Comparison of ENCODE assay signal across 24 cellular contexts in genomic region chr1:168265596-168265995, GRCh38.
"Had no signal": no experiment of that assay in that cellular context is flagged by ENCODE, and none has a peak within 500 bp of the region (broad histone marks: within the 10 kb centered on the region; RNA-seq: fewer than 3 reads in every experiment).

No MANE protein-coding gene starts in this region.

- H3K4me1 ChIP-seq: colonic mucosa had no signal

- H3K36me3 ChIP-seq: colonic mucosa, gastrocnemius medialis, gastroesophageal sphincter had no signal

- H3K4me3 ChIP-seq: colonic mucosa, coronary artery, dorsolateral prefrontal cortex, esophagus muscularis mucosa, esophagus squamous epithelium, gastrocnemius medialis, gastroesophageal sphincter, heart left ventricle, heart right ventricle had no signal

- H3K9me3 ChIP-seq: colonic mucosa, esophagus muscularis mucosa, esophagus squamous epithelium, gastrocnemius medialis, gastroesophageal sphincter, heart left ventricle, heart right ventricle had no signal

- H3K27me3 ChIP-seq: colonic mucosa, dorsolateral prefrontal cortex, esophagus muscularis mucosa, esophagus squamous epithelium, foreskin keratinocyte, gastrocnemius medialis, gastroesophageal sphincter, heart left ventricle, heart right ventricle had no signal

- H3K27ac ChIP-seq: colonic mucosa, coronary artery, dorsolateral prefrontal cortex, epithelial cell of prostate, esophagus muscularis mucosa, esophagus squamous epithelium, foreskin keratinocyte, gastrocnemius medialis, gastroesophageal sphincter, heart left ventricle, heart right ventricle had no signal

- ATAC-seq: effector memory CD8-positive, alpha-beta T cell; esophagus mucosa; foreskin keratinocyte; gastrocnemius medialis; gastroesophageal sphincter; heart left ventricle; heart right ventricle had no signal

- DNase-seq: colonic mucosa; cortex of kidney; dermis blood vessel endothelial cell; dorsolateral prefrontal cortex; effector CD4-positive, alpha-beta T cell; effector CD8-positive, alpha-beta T cell; effector memory CD4-positive, alpha-beta T cell; effector memory CD8-positive, alpha-beta T cell; endodermal cell; erythroblast; esophagus squamous epithelium; foreskin fibroblast; foreskin keratinocyte; foreskin melanocyte; gastrocnemius medialis; glutamatergic neuron; head of caudate nucleus; heart left ventricle; heart right ventricle had no signal
